Comparison of ENCODE assay signal across 15 cellular contexts in the genomic region with DNA sequence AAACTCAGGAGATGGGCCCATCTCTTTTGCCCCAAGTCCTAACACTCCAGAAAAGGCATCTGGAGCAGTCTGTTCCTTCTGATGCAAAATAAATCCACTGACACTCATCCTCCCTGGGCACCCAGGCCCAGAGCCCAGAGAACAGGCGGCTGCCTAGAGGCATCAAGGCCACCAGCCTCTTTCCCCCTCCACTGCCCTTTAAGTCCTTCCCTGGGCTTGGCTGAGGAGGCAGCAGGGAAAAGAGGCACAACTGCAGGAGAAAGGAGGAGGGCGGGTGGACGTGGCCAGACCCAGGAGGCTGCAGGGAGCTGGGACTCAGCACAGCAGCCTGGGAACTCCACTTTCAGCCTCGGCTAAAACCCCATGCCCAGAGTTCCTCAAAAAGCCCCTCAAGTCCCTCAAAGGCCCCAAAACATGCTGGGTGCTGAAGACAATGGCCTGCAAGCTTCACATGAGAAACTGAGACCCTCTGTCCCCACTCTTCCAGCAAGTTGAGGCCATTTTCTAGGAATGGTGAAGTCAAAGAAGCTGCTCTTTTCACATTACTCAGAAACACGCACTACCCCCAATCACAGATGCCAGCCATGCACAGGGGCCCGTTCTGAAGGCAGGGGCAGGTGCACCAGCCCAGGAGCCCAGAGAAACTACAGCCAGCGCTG.
A peak's percentile ranks its signal among the peaks of the same experiment; 100 is the strongest.
DNase-seq lines count a peak whose midpoint lies in the region; ATAC-seq and TF ChIP-seq lines count a peak whose summit lies in the region.
"Had no signal": no experiment of that assay in that cellular context is flagged by ENCODE, and none has a peak within 500 bp of the region (broad histone marks: within the 10 kb centered on the region; RNA-seq: fewer than 3 reads in every experiment).

No MANE protein-coding gene starts in this region.

- CTCF ChIA-PET in IMR-90 (lab: Yijun Ruan, JAX) = no interaction called here

- TF ChIP-seq CTCF in IMR-90 (conservative IDR thresholded peaks at IDR 0.05; ENCODE audit: low read depth, low read length) = no peak
- TF ChIP-seq CTCF in gastroesophageal sphincter (IDR thresholded peaks at IDR 0.05) = no peak

- H3K27me3 ChIP-seq in BLaER1 = no peaks in the 10 kb centered on the region
- H3K27me3 ChIP-seq in IMR-90 (ENCODE audit: control insufficient read depth, insufficient read depth, low read length) = peaks cover 2% of the 10 kb centered on the region; the same call in 1 of the 2 replicates
- no peaks in the 10 kb centered on the region for H3K27me3 ChIP-seq in gastroesophageal sphincter

- no peak for TF ChIP-seq RAD21 in IMR-90 (IDR thresholded peaks at IDR 0.05; ENCODE audit: low read length)

- peaks cover 98% of the 10 kb centered on the region for H3K4me1 ChIP-seq in BLaER1
- no peaks in the 10 kb centered on the region for H3K4me1 ChIP-seq in IMR-90 (ENCODE audit: control insufficient read depth, insufficient read depth, low read length)
- H3K4me1 ChIP-seq in gastroesophageal sphincter = peaks cover 0 to 47% (median 6%) of the 10 kb centered on the region in 3 donors

- no peak for ATAC-seq in IMR-90 (ENCODE audit: low read depth)
- no peak for ATAC-seq in gastroesophageal sphincter
- ATAC-seq in HG03342 (IDR thresholded peaks at IDR 0.05; ENCODE audit: unreplicated experiment) = no peak
- no peak for ATAC-seq in GM18868 (IDR thresholded peaks at IDR 0.05; ENCODE audit: unreplicated experiment)

- TF ChIP-seq POLR2A in IMR-90 (IDR thresholded peaks at IDR 0.05; ENCODE audit: low read depth, low read length) = no peak
- no peak for TF ChIP-seq POLR2A in gastroesophageal sphincter (IDR thresholded peaks at IDR 0.05)

- H4K8ac ChIP-seq in IMR-90 (ENCODE audit: low read depth in 2 of 2, low read length in 2 of 2) = no peak overlapping the region

- no peak overlapping the region for H3K23ac ChIP-seq in IMR-90 (ENCODE audit: low read depth, low read length)

- H2BK5ac ChIP-seq in IMR-90 (ENCODE audit: low read depth, low read length, poor library complexity, severe bottlenecking) = no peak overlapping the region

- no peak overlapping the region for H2AFZ ChIP-seq in IMR-90 (replicated peaks; ENCODE audit: low read length, poor library complexity)

- H3K18ac ChIP-seq in IMR-90 (ENCODE audit: low read depth, low read length) = no peak overlapping the region

- no peaks in the 10 kb centered on the region for H3K79me1 ChIP-seq in IMR-90 (ENCODE audit: low read depth in 1 of 2, low read length in 2 of 2)

- no peaks in the 10 kb centered on the region for H4K20me1 ChIP-seq in BLaER1
- H4K20me1 ChIP-seq in IMR-90 (ENCODE audit: insufficient read depth, low read length) = no peaks in the 10 kb centered on the region

- H3K14ac ChIP-seq in IMR-90 (replicated peaks; ENCODE audit: low read depth, low read length) = no peak overlapping the region

- H3K4me2 ChIP-seq in BLaER1 = peak overlapping the region; percentile 97
- H3K4me2 ChIP-seq in IMR-90 (ENCODE audit: low read depth, low read length) = no peak overlapping the region

- no peak overlapping the region for H2BK15ac ChIP-seq in IMR-90 (ENCODE audit: low read depth, low read length)

- H3K9me1 ChIP-seq in IMR-90 (ENCODE audit: insufficient read depth, low read length) = no peaks in the 10 kb centered on the region

- H4K91ac ChIP-seq in IMR-90 (ENCODE audit: insufficient read depth, low read depth, low read length) = no peak overlapping the region

- no peak for TF ChIP-seq EP300 in gastroesophageal sphincter (IDR thresholded peaks at IDR 0.05)

- H3K4me3 ChIP-seq in BLaER1 = no peak overlapping the region
- H3K4me3 ChIP-seq in IMR-90 (ENCODE audit: insufficient read depth, low read depth, low read length) = no peak overlapping the region
- H3K4me3 ChIP-seq in gastroesophageal sphincter = no peak overlapping the region

- H2AK9ac ChIP-seq in IMR-90 (replicated peaks; ENCODE audit: low read depth, low read length, poor library complexity) = peak overlapping the region; percentile 31

- no peaks in the 10 kb centered on the region for H3K36me3 ChIP-seq in BLaER1
- no peaks in the 10 kb centered on the region for H3K36me3 ChIP-seq in IMR-90 (ENCODE audit: control insufficient read depth, insufficient read depth, low read length)
- H3K36me3 ChIP-seq in gastroesophageal sphincter = no peaks in the 10 kb centered on the region
- H3K36me3 ChIP-seq: esophagus squamous epithelium had no signal

- in situ Hi-C loops in IMR-90 (cut with MboI; ENCODE audit: low sequenced_read_pairs) = no loop called here

- H2AK5ac ChIP-seq in IMR-90 (ENCODE audit: low read depth, low read length) = no peak overlapping the region

- H3K9ac ChIP-seq in BLaER1 (peak overlapping the region; percentile 69), IMR-90 (ENCODE audit: low read depth, low read length) (no peak overlapping the region)

- no peak overlapping the region for H3K56ac ChIP-seq in IMR-90 (ENCODE audit: extremely low read depth, insufficient read depth, low read length)

- intact Hi-C loops in IMR-90 (cut with micrococcal nuclease) (no loop called here), posterior vena cava (cut with DNase I) (no loop called here)

- no TSS peak for BruUV-seq in IMR-90 (replicated peaks; lab: Mats Ljungman, UMichigan)

- dilution Hi-C loops in IMR-90 (cut with HindIII; ENCODE audit: low sequenced_read_pairs, unreplicated experiment) = no loop called here

- POLR2A ChIA-PET in IMR-90 (lab: Charles Lee; ENCODE audit: unreplicated experiment) = no interaction called here

- no peak overlapping the region for H4K5ac ChIP-seq in IMR-90 (ENCODE audit: low read depth, low read length)

- peak overlapping the region; percentile 86 for H3K27ac ChIP-seq in BLaER1
- no peak overlapping the region for H3K27ac ChIP-seq in IMR-90 (ENCODE audit: insufficient read depth, low read length)
- H3K27ac ChIP-seq in gastroesophageal sphincter = peak overlapping the region in 3 of 4 donors; percentile 81 to 84 (median 83)

- DNase-seq in IMR-90 = no peak
- peak; percentile 69 for DNase-seq in posterior vena cava (ENCODE audit: low spot score)
- no peak for DNase-seq in RKO (ENCODE audit: low spot score)
- DNase-seq in C1 segment of cervical spinal cord (lab: John Stamatoyannopoulos, UW) = no peak
- DNase-seq: AML-193; effector CD4-positive, alpha-beta T cell; esophagus squamous epithelium; glutamatergic neuron; H7; NCI-H1105 treated with DMSO at 0.1 percent for 48 hours; SW 1271 had no signal

- H2BK120ac ChIP-seq in IMR-90 (ENCODE audit: low read depth, low read length) = no peak overlapping the region

- H3K9me3 ChIP-seq in BLaER1 = no peaks in the 10 kb centered on the region
- no peaks in the 10 kb centered on the region for H3K9me3 ChIP-seq in IMR-90 (ENCODE audit: control insufficient read depth, insufficient read depth, low read length)
- H3K9me3 ChIP-seq in gastroesophageal sphincter = no peaks in the 10 kb centered on the region
- H3K9me3 ChIP-seq: esophagus squamous epithelium had no signal

- 93% methylated on average over 2 of the region's 7 CpGs; no CpG with 5 or more reads in 1 of the 2 experiments for WGBS in IMR-90 (ENCODE audit: extremely low coverage in 2 of 2, insufficient read length in 1 of 2), 2 experiments
- WGBS in gastroesophageal sphincter (ENCODE audit: low coverage in 1 of 2), 2 donors = 100% methylated on average over 1 of the region's 7 CpGs; no CpG with 5 or more reads in 1 of the 2 donors

- no peak overlapping the region for H3K4ac ChIP-seq in IMR-90 (ENCODE audit: low read depth, low read length)

- H2BK20ac ChIP-seq in IMR-90 (ENCODE audit: low read depth, low read length) = no peak overlapping the region

TF ChIP-seq in IMR-90, 13 proteins besides CTCF, POLR2A, EP300 and RAD21:
- TF ChIP-seq RCOR1 (IDR thresholded peaks at IDR 0.05; ENCODE audit: insufficient replicate concordance, low read length) (no peak), MAFK (IDR thresholded peaks at IDR 0.05; ENCODE audit: low read depth, low read length) (no peak), MXI1 (IDR thresholded peaks at IDR 0.05; ENCODE audit: borderline replicate concordance, low read depth, low read length) (no peak), FOS (IDR thresholded peaks at IDR 0.05; ENCODE audit: low read depth, low read length) (no peak), CEBPB (IDR thresholded peaks at IDR 0.05; ENCODE audit: low read depth, low read length) (no peak), SMC3 (IDR thresholded peaks at IDR 0.05; ENCODE audit: low read depth, low read length) (no peak), CHD1 (IDR thresholded peaks at IDR 0.05; ENCODE audit: low read depth, low read length) (no peak)
- TF ChIP-seq, protein P1, sequence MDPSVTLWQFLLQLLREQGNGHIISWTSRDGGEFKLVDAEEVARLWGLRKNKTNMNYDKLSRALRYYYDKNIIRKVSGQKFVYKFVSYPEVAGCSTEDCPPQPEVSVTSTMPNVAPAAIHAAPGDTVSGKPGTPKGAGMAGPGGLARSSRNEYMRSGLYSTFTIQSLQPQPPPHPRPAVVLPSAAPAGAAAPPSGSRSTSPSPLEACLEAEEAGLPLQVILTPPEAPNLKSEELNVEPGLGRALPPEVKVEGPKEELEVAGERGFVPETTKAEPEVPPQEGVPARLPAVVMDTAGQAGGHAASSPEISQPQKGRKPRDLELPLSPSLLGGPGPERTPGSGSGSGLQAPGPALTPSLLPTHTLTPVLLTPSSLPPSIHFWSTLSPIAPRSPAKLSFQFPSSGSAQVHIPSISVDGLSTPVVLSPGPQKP (IDR thresholded peaks at IDR 0.05; ENCODE audit: borderline replicate concordance, low read depth, low read length) = no peak
